In the genomic region with DNA sequence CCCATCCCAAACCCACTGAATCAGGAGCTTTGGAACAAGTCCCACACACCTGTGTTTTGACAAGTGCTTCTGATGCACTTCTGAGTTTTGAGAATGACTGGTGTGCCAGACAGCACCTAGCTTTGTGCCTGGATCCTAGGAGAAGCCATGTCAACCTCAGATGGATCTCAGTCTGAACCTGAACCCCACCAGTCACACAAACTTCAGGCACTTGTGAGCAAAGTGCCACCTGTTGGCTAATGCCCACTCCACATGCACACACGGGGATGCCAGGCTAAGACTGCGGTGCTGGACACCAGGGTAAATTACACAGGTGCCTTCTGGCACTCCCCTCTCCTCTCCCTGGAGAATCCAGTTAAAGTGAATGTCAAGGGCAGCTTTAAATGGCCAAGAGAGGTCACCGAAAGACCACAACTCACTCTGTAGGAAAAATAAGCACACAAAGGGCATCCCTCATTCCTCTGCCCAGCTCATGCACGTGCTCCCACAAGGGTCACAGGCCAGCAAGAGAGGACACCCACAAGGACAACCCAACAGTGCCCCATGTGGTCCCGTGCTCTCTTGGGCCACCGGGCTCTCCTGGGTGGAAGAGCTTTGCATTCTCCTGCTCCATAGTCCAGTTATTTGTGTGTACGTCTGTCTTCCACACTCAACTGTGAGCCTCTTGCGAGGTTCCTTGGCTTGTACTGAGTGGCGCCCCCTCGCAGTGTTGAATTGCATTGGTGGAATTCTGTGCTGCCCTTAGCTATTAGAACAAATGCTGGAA, we compare ENCODE assay signal across 15 cellular contexts. TPM values are rescaled to one million over a fixed set of nuclear protein-coding genes. Genes with fewer than 3 reads are reported as not detected.
DNase-seq lines count a peak whose midpoint lies in the region; ATAC-seq, FAIRE-seq and TF ChIP-seq lines count a peak whose summit lies in the region.
"Had no signal": no experiment of that assay in that cellular context is flagged by ENCODE, and none has a peak within 500 bp of the region (broad histone marks: within the 10 kb centered on the region; RNA-seq: fewer than 3 reads in every experiment).

No MANE protein-coding gene starts in this region.

- peak overlapping the region; percentile 48 for H3K4me2 ChIP-seq in HepG2 (ENCODE audit: low read depth, low read length)

- no peaks in the 10 kb centered on the region for H4K20me1 ChIP-seq in HepG2 (ENCODE audit: insufficient read depth, low read length)

- TF ChIP-seq RAD21 in HepG2 (CRISPR knock-in tag; IDR thresholded peaks at IDR 0.05) = peak; percentile 36; the same call in 1 of the 2 replicates

- H3K36me3 ChIP-seq in HepG2 (replicated peaks in 1 of 2; ENCODE audit: control insufficient read depth in 1 of 2, insufficient read depth in 2 of 2, low read length in 2 of 2) = no peaks in the 10 kb centered on the region
- H3K36me3 ChIP-seq in right lobe of liver = no peaks in the 10 kb centered on the region
- no peaks in the 10 kb centered on the region for H3K36me3 ChIP-seq in endodermal cell (ENCODE audit: control insufficient read depth, insufficient read depth, low read length)
- no peaks in the 10 kb centered on the region for H3K36me3 ChIP-seq in thyroid gland

- no peaks in the 10 kb centered on the region for H3K36me3 Mint-ChIP-seq in endodermal cell (ENCODE audit: low read depth)
- H3K36me3 Mint-ChIP-seq in stimulated activated memory B cell treated with anti-CD40 and anti-IgM and Interleukin-4, amounts not matched to agents 10 μg/mL and 1 μg/mL and 100 μg/mL, for 72 hours = peaks cover 4% of the 10 kb centered on the region

- no TSS peak for BruUV-seq in HepG2 (replicated peaks; lab: Mats Ljungman, UMichigan)

- H3K27ac ChIP-seq in HepG2 (ENCODE audit: extremely low read length, insufficient read depth, low read length) = no peak overlapping the region
- no peak overlapping the region for H3K27ac ChIP-seq in right lobe of liver
- no peak overlapping the region for H3K27ac ChIP-seq in endodermal cell (ENCODE audit: low read depth, low read length)
- H3K27ac ChIP-seq in thyroid gland = peak overlapping the region; percentile 47 to 82 (median 60)
- H3K27ac ChIP-seq: body of pancreas, gastroesophageal sphincter, SK-N-MC had no signal

- in situ Hi-C loops in HepG2 (cut with HindIII; ENCODE audit: extremely low pct_ligation_motif_present, low pct_unique_long_range_greater_than_20kb) = no loop called here

- H3K9ac ChIP-seq in HepG2 (ENCODE audit: insufficient read depth, low read depth, low read length) (no peak overlapping the region), endodermal cell (ENCODE audit: extremely low read depth, low read length, poor library complexity, severe bottlenecking) (no peak overlapping the region)

- DNase-seq in HepG2 (ENCODE audit: low spot score) (peak; percentile 74), right lobe of liver (no peak), OCI-M1 (lab: John Stamatoyannopoulos, UW) (peak; percentile 25), endodermal cell (peak; percentile 71), thyroid gland (peak; percentile 49 to 55), OCI-M2 (lab: John Stamatoyannopoulos, UW; ENCODE audit: unreplicated experiment) (no peak), GM12892 (ENCODE audit: insufficient read length) (no peak)
- DNase-seq: body of pancreas; effector CD8-positive, alpha-beta T cell; NCI-H2171 treated with DMSO at 0.1 percent for 48 hours; small intestine had no signal

- peaks cover 65% of the 10 kb centered on the region for H3K4me1 ChIP-seq in HepG2 (ENCODE audit: insufficient read depth, low read length)
- no peaks in the 10 kb centered on the region for H3K4me1 ChIP-seq in right lobe of liver
- no peaks in the 10 kb centered on the region for H3K4me1 ChIP-seq in endodermal cell (ENCODE audit: control insufficient read depth, insufficient read depth, low read length)
- peaks cover 71 to 89% of the 10 kb centered on the region in 2 donors for H3K4me1 ChIP-seq in thyroid gland

- H3K4me3 ChIP-seq in HepG2 (replicated peaks in 1 of 3; ENCODE audit: insufficient read depth in 1 of 3, low read depth in 2 of 3, low read length in 3 of 3) = no peak overlapping the region; a peak in 1 of 6 replicates
- no peak overlapping the region for H3K4me3 ChIP-seq in right lobe of liver
- H3K4me3 ChIP-seq in endodermal cell (ENCODE audit: low read length) = no peak overlapping the region
- H3K4me3 ChIP-seq in thyroid gland (replicated peaks in 1 of 3) = no peak overlapping the region
- H3K4me3 ChIP-seq: body of pancreas, gastroesophageal sphincter, SK-N-MC had no signal

- intact Hi-C loops in HepG2 (cut with micrococcal nuclease; ENCODE audit: unreplicated experiment) = loop anchor here (1.0 to 2.0 kb wide), 2 partner anchors 41 to 70 kb away; no protein-coding TSS in a partner anchor
- intact Hi-C loops in right lobe of liver (cut with DNase I) = no loop called here
- intact Hi-C loops in thyroid gland (cut with DNase I) = no loop called here

- H3K79me2 ChIP-seq in HepG2 (ENCODE audit: insufficient read depth, low read length) = no peaks in the 10 kb centered on the region

- CTCF ChIA-PET in HepG2 (lab: Yijun Ruan, JAX; ENCODE audit: low intra/inter-chr PET ratio, low total read pairs) = interaction anchor here (1.0 to 1.4 kb wide), 2 partner anchors 71 to 119 kb away, joined by 4 to 6 read pairs; no protein-coding TSS in a partner anchor

- H3K4me1 Mint-ChIP-seq in endodermal cell = peaks cover 2% of the 10 kb centered on the region
- H3K4me1 Mint-ChIP-seq in stimulated activated memory B cell treated with anti-CD40 and anti-IgM and Interleukin-4, amounts not matched to agents 10 μg/mL and 1 μg/mL and 100 μg/mL, for 72 hours = no peaks in the 10 kb centered on the region

- H3K9me3 ChIP-seq in HepG2 (ENCODE audit: low read length) (no peaks in the 10 kb centered on the region), right lobe of liver (no peaks in the 10 kb centered on the region), endodermal cell (ENCODE audit: control insufficient read depth, low read length) (no peaks in the 10 kb centered on the region), thyroid gland (no peaks in the 10 kb centered on the region)
- H3K9me3 ChIP-seq: body of pancreas, gastroesophageal sphincter had no signal

- H3K27me3 ChIP-seq in HepG2 (ENCODE audit: control insufficient read depth in 1 of 2, insufficient read depth in 2 of 2, low read length in 2 of 2) = peaks cover 0 to 6% of the 10 kb centered on the region in 2 experiments; a peak in 1 of 5 replicates
- H3K27me3 ChIP-seq in right lobe of liver = no peaks in the 10 kb centered on the region
- no peaks in the 10 kb centered on the region for H3K27me3 ChIP-seq in endodermal cell (ENCODE audit: control insufficient read depth, insufficient read depth, low read length, poor library complexity, severe bottlenecking)
- no peaks in the 10 kb centered on the region for H3K27me3 ChIP-seq in thyroid gland
- H3K27me3 ChIP-seq: body of pancreas, gastroesophageal sphincter had no signal

- H3K9me3 Mint-ChIP-seq in endodermal cell = no peaks in the 10 kb centered on the region
- H3K9me3 Mint-ChIP-seq in stimulated activated memory B cell treated with anti-CD40 and anti-IgM and Interleukin-4, amounts not matched to agents 10 μg/mL and 1 μg/mL and 100 μg/mL, for 72 hours = no peaks in the 10 kb centered on the region

- TF ChIP-seq POLR2A in HepG2 (IDR thresholded peaks at IDR 0.05; ENCODE audit: insufficient read depth in 1 of 2, low read depth in 2 of 2, low read length in 2 of 2) = no peak
- TF ChIP-seq POLR2A in right lobe of liver (IDR thresholded peaks at IDR 0.05) = no peak
- TF ChIP-seq POLR2A in thyroid gland (IDR thresholded peaks at IDR 0.05) = peak in 1 of 2 donors; percentile 7
- no peak for TF ChIP-seq POLR2A in GM12892 (IDR thresholded peaks at IDR 0.05; ENCODE audit: low read depth, low read length)

- TF ChIP-seq CTCF in HepG2 (CRISPR knock-in tag; IDR thresholded peaks at IDR 0.05) (peak; percentile 75), right lobe of liver (IDR thresholded peaks at IDR 0.05) (no peak), endodermal cell (conservative IDR thresholded peaks at IDR 0.05) (peak; percentile 61), thyroid gland (IDR thresholded peaks at IDR 0.05) (no peak)

- 14% methylated on average over 9 of the region's 10 CpGs for WGBS in HepG2 (ENCODE audit: low lambda C conversion rate)
- 60% methylated on average over 8 of the region's 10 CpGs for WGBS in right lobe of liver (ENCODE audit: insufficient coverage, low coverage, low lambda C conversion rate, missing lambda C conversion rate)
- WGBS in endodermal cell (ENCODE audit: insufficient coverage in 1 of 2, insufficient read length in 1 of 2), 2 experiments = 81 to 87% methylated on average over 8 to 10 of the region's 10 CpGs
- WGBS in thyroid gland, 2 donors = 55 to 78% methylated on average over 9 to 10 of the region's 10 CpGs

- H2AFZ ChIP-seq in HepG2 (ENCODE audit: low read length) = no peak overlapping the region

- ATAC-seq in HepG2 (peak; percentile 67), right lobe of liver (no peak)
- no peak for ATAC-seq in stimulated activated memory B cell treated with anti-CD40 and anti-IgM and Interleukin-4, amounts not matched to agents 10 μg/mL and 1 μg/mL and 100 μg/mL, for 72 hours
- ATAC-seq: body of pancreas, gastroesophageal sphincter had no signal

- H3K27ac Mint-ChIP-seq in endodermal cell = no peak overlapping the region
- no peak overlapping the region for H3K27ac Mint-ChIP-seq in stimulated activated memory B cell treated with anti-CD40 and anti-IgM and Interleukin-4, amounts not matched to agents 10 μg/mL and 1 μg/mL and 100 μg/mL, for 72 hours

- FAIRE-seq in HepG2 (lab: Jason Lieb, UNC) (peak; percentile 83), GM12892 (lab: Jason Lieb, UNC) (no peak)
- FAIRE-seq: small intestine had no signal

- peaks cover 48% of the 10 kb centered on the region for H3K27me3 Mint-ChIP-seq in endodermal cell (ENCODE audit: insufficient read depth)
- H3K27me3 Mint-ChIP-seq in stimulated activated memory B cell treated with anti-CD40 and anti-IgM and Interleukin-4, amounts not matched to agents 10 μg/mL and 1 μg/mL and 100 μg/mL, for 72 hours = no peaks in the 10 kb centered on the region

- no peak overlapping the region for H3K4me3 Mint-ChIP-seq in endodermal cell
- H3K4me3 Mint-ChIP-seq in stimulated activated memory B cell treated with anti-CD40 and anti-IgM and Interleukin-4, amounts not matched to agents 10 μg/mL and 1 μg/mL and 100 μg/mL, for 72 hours = no peak overlapping the region

- POLR2A ChIA-PET in HepG2 (lab: Yijun Ruan, JAX) = interaction anchor here (0.6 to 1.8 kb wide), 7 partner anchors 9 to 120 kb away, joined by 3 to 14 read pairs (median 4); a partner anchor contains a TSS

- TF ChIP-seq EP300 in HepG2 (IDR thresholded peaks at IDR 0.05; ENCODE audit: low read depth in 2 of 2, low read length in 2 of 2) (no peak), HepG2 (CRISPR knock-in tag; IDR thresholded peaks at IDR 0.05; ENCODE audit: borderline replicate concordance) (no peak)

RNA-seq across cellular contexts. Expression of a gene that starts 45.6 kb away (rescaled TPM):
- total RNA-seq in HepG2 (2016; rRNA removed; fragmentation: Illumina TruSeq; extraction: Trizol) (20.2 and 25.2 TPM in 2 replicates), right lobe of liver (10 to 100 TPM in 4 of 6 experiments, 1 to 10 TPM in 2; 6.7 to 14.7 (median 11.9) TPM), endodermal cell (10 to 100 TPM; 27.9 to 31.0 TPM), thyroid gland (100 to 1,000 TPM in 1 of 4 donors, 10 to 100 TPM in 3; 52.0 to 131 (median 72.2) TPM)
- total RNA-seq in HepG2 (2016; cell fraction: cytosol; rRNA removed; fragmentation: Illumina TruSeq; extraction: Trizol; ENCODE audit: low read depth) = 5.3 and 5.6 TPM in 2 replicates
- total RNA-seq in HepG2 (2016; cell fraction: insoluble cytoplasmic fraction; rRNA removed; fragmentation: Illumina TruSeq; extraction: Trizol) = 18.4 and 26.1 TPM in 2 replicates
- 7.7 and 11.1 TPM in 2 replicates for total RNA-seq in HepG2 (2016; cell fraction: membrane; rRNA removed; fragmentation: Illumina TruSeq; extraction: Trizol)
- total RNA-seq in HepG2 (2016; cell fraction: nucleus; rRNA removed; fragmentation: Illumina TruSeq; extraction: Trizol) = 25.6 and 26.1 TPM in 2 replicates
- polyA plus RNA-seq in HepG2 (2011; rRNA removed) = 23.8 and 25.8 TPM in 2 replicates
- 14.5 and 19.7 TPM in 2 replicates for polyA plus RNA-seq in HepG2 (2011; cell fraction: cytosol; rRNA removed)
- 30.8 and 36.5 TPM in 2 replicates for polyA plus RNA-seq in HepG2 (2011; cell fraction: nucleus; rRNA removed)
- 8.9 and 11.5 TPM in 2 replicates for polyA plus RNA-seq in HepG2 (2012)
- 2.2 and 2.4 TPM in 2 replicates for polyA plus RNA-seq in HepG2 (2016; cell fraction: cytosol; fragmentation: Illumina TruSeq; extraction: Trizol; ENCODE audit: low read depth)
- 11.5 and 15.5 TPM in 2 replicates for polyA plus RNA-seq in HepG2 (2016; cell fraction: insoluble cytoplasmic fraction; fragmentation: Illumina TruSeq; extraction: Trizol; ENCODE audit: low read depth)
- 2.5 and 3.1 TPM in 2 replicates for polyA plus RNA-seq in HepG2 (2016; cell fraction: membrane; fragmentation: Illumina TruSeq; extraction: Trizol; ENCODE audit: low read depth)
- 23.7 and 26.1 TPM in 2 replicates for polyA plus RNA-seq in HepG2 (2016; cell fraction: nucleus; fragmentation: Illumina TruSeq; extraction: Trizol; ENCODE audit: insufficient read depth, low read depth)
- polyA minus RNA-seq in HepG2 (2011; rRNA and poly(A)+ RNA removed; ENCODE audit: low replicate concordance) = 73.6 and 87.5 TPM in 2 replicates
- 12.6 and 13.8 TPM in 2 replicates for polyA minus RNA-seq in HepG2 (2011; cell fraction: cytosol; rRNA and poly(A)+ RNA removed)
- polyA minus RNA-seq in HepG2 (2011; cell fraction: nucleus; rRNA and poly(A)+ RNA removed) = 74.5 and 84.5 TPM in 2 replicates
- 21.5 TPM for polyA plus RNA-seq in endodermal cell (2013, experiment 1 of 2)
- polyA plus RNA-seq in endodermal cell (2013, experiment 2 of 2) = 19.4 TPM
- 11.4 TPM for polyA plus RNA-seq in GM12892 (2012; ENCODE audit: missing spikeins)

RNA-seq across cellular contexts. Expression of a gene that starts 46.5 kb away (rescaled TPM):
- total RNA-seq in HepG2 (2016; rRNA removed; fragmentation: Illumina TruSeq; extraction: Trizol) (1.5 and 3.0 TPM in 2 replicates), right lobe of liver (under 1 TPM; 0.07 to 0.74 (median 0.34) TPM), endodermal cell (10 to 100 TPM; 23.4 to 24.4 TPM), thyroid gland (10 to 100 TPM; 14.8 to 34.3 (median 30.6) TPM)
- total RNA-seq in HepG2 (2016; cell fraction: cytosol; rRNA removed; fragmentation: Illumina TruSeq; extraction: Trizol; ENCODE audit: low read depth) = 3.8 and 6.3 TPM in 2 replicates
- 1.5 and 2.5 TPM in 2 replicates for total RNA-seq in HepG2 (2016; cell fraction: insoluble cytoplasmic fraction; rRNA removed; fragmentation: Illumina TruSeq; extraction: Trizol)
- total RNA-seq in HepG2 (2016; cell fraction: membrane; rRNA removed; fragmentation: Illumina TruSeq; extraction: Trizol) = 5.3 and 6.4 TPM in 2 replicates
- total RNA-seq in HepG2 (2016; cell fraction: nucleus; rRNA removed; fragmentation: Illumina TruSeq; extraction: Trizol) = 0.78 and 1.4 TPM in 2 replicates
- polyA plus RNA-seq in HepG2 (2011; rRNA removed) = 0.78 and 0.85 TPM in 2 replicates
- 0.46 and 0.76 TPM in 2 replicates for polyA plus RNA-seq in HepG2 (2011; cell fraction: cytosol; rRNA removed)
- 0.88 and 1.0 TPM in 2 replicates for polyA plus RNA-seq in HepG2 (2011; cell fraction: nucleus; rRNA removed)
- 0.83 and 1.1 TPM in 2 replicates for polyA plus RNA-seq in HepG2 (2012)
- 7.0 and 9.3 TPM in 2 replicates for polyA plus RNA-seq in HepG2 (2016; cell fraction: cytosol; fragmentation: Illumina TruSeq; extraction: Trizol; ENCODE audit: low read depth)
- 1.6 and 3.8 TPM in 2 replicates for polyA plus RNA-seq in HepG2 (2016; cell fraction: insoluble cytoplasmic fraction; fragmentation: Illumina TruSeq; extraction: Trizol; ENCODE audit: low read depth)
- polyA plus RNA-seq in HepG2 (2016; cell fraction: membrane; fragmentation: Illumina TruSeq; extraction: Trizol; ENCODE audit: low read depth) = 6.1 and 6.6 TPM in 2 replicates
- polyA plus RNA-seq in HepG2 (2016; cell fraction: nucleus; fragmentation: Illumina TruSeq; extraction: Trizol; ENCODE audit: insufficient read depth, low read depth) = 1.1 and 1.6 TPM in 2 replicates
- polyA minus RNA-seq in HepG2 (2011; rRNA and poly(A)+ RNA removed; ENCODE audit: low replicate concordance) = 0.30 and 0.56 TPM in 2 replicates
- polyA minus RNA-seq in HepG2 (2011; cell fraction: cytosol; rRNA and poly(A)+ RNA removed) = 0.97 TPM in 1 of 2 replicates, not detected in the other
- 0.50 and 0.64 TPM in 2 replicates for polyA minus RNA-seq in HepG2 (2011; cell fraction: nucleus; rRNA and poly(A)+ RNA removed)
- polyA plus RNA-seq in endodermal cell (2013, experiment 1 of 2) = 3.0 TPM
- polyA plus RNA-seq in endodermal cell (2013, experiment 2 of 2) = 2.0 TPM
- polyA plus RNA-seq in GM12892 (2012; ENCODE audit: missing spikeins) = not detected
- total RNA-seq: HT1080 had no signal

Comparison
In these comparisons a context has a peak if more than half of its experiments do, and no peak if none do; other contexts are left out.
1. DNase-seq: peak in HepG2 (single experiment), OCI-M1 (single experiment), endodermal cell (single experiment) and thyroid gland (2 of 2); none in right lobe of liver (0 of 3), OCI-M2 (single experiment) and GM12892 (single experiment).
2. CTCF ChIP-seq: peak in HepG2 (single experiment) and endodermal cell (single experiment); none in right lobe of liver (0 of 4) and thyroid gland (0 of 6).
3. H3K27ac ChIP-seq: peak in thyroid gland (3 of 3); none in HepG2 (single experiment), right lobe of liver (0 of 3) and endodermal cell (single experiment).